ENCODE assay signal across 8 cellular contexts in genomic region chr17:47205419-47205963, GRCh38. TPM values are rescaled to one million over a fixed set of nuclear protein-coding genes. Genes with fewer than 3 reads are reported as not detected.
DNase-seq lines count a peak whose midpoint lies in the region; TF ChIP-seq lines count a peak whose summit lies in the region.

No MANE protein-coding gene starts in this region.

- peaks cover 0 to 42% of the 10 kb centered on the region in 2 donors for H3K4me1 ChIP-seq in right atrium auricular region

- H3K27me3 ChIP-seq in right atrium auricular region = no peaks in the 10 kb centered on the region

- H3K4me3 ChIP-seq in right atrium auricular region = peak overlapping the region in 1 of 2 donors; percentile 8

- peak overlapping the region; percentile 84 to 95 for H3K27ac ChIP-seq in right atrium auricular region

- no peak for TF ChIP-seq CTCF in GM10266 (IDR thresholded peaks at IDR 0.05; ENCODE audit: control insufficient read depth, insufficient read depth, low read depth, missing control alignments)
- no peak for TF ChIP-seq CTCF in right atrium auricular region (IDR thresholded peaks at IDR 0.05)

- no peak for TF ChIP-seq POLR2A in erythroblast (IDR thresholded peaks at IDR 0.05; ENCODE audit: low read length)

- peaks cover 11% of the 10 kb centered on the region for H3K36me3 ChIP-seq in right atrium auricular region

- no peaks in the 10 kb centered on the region for H3K9me3 ChIP-seq in right atrium auricular region

- DNase-seq in GM10266 (ENCODE audit: extremely low spot score) (peak; percentile 50), HCEC 1CT (peak; percentile 43), NCI-H774 (lab: John Stamatoyannopoulos, UW) (peak; percentile 25), right atrium auricular region (ENCODE audit: low spot score) (no peak), NCI-H2227 treated with DMSO at 0.1 percent for 48 hours (lab: John Stamatoyannopoulos, UW) (no peak), erythroblast (lab: John Stamatoyannopoulos, UW) (no peak)
- peak; percentile 60 for DNase-seq in activated naive CD4-positive, alpha-beta T cell treated with anti-CD3 and anti-CD28 coated beads, Interleukin-2, amount 50 U/mL, for 16 hours
- peak; percentile 44 for DNase-seq in stimulated activated CD4-positive, alpha-beta T cell treated with anti-CD3 and anti-CD28 coated beads, Interleukin-12 subunit alpha, Interleukin-12 subunit beta, amount 100 ng/mL, for 4 hours

RNA-seq across cellular contexts. Expression of gene MYL4, which starts 3.7 kb away (rescaled TPM):
- total RNA-seq in right atrium auricular region = 1,000 to 10,000 TPM; 3,895 to 5,829 TPM

RNA-seq across cellular contexts. Expression of gene CDC27, which starts 16.4 kb away (rescaled TPM):
- 10 to 100 TPM; 39.3 to 46.6 TPM for total RNA-seq in right atrium auricular region

RNA-seq across cellular contexts. Expression of gene ITGB3, which starts 48.1 kb away (rescaled TPM):
- total RNA-seq in right atrium auricular region = 10 to 100 TPM in 1 of 2 donors, 1 to 10 TPM in 1; 3.0 to 13.6 TPM

Comparison
In these comparisons a context has a peak if more than half of its experiments do, and no peak if none do; other contexts are left out.
1. DNase-seq: peak in GM10266 (single experiment), HCEC 1CT (single experiment), NCI-H774 (single experiment), activated naive CD4-positive, alpha-beta T cell treated with anti-CD3 and anti-CD28 coated beads, Interleukin-2, amount 50 U/mL, for 16 hours (single experiment) and stimulated activated CD4-positive, alpha-beta T cell treated with anti-CD3 and anti-CD28 coated beads, Interleukin-12 subunit alpha, Interleukin-12 subunit beta, amount 100 ng/mL, for 4 hours (single experiment); none in right atrium auricular region (single experiment), NCI-H2227 treated with DMSO at 0.1 percent for 48 hours (single experiment) and erythroblast (0 of 2).